8 cellular contexts compared by ENCODE assay signal in the genomic region with DNA sequence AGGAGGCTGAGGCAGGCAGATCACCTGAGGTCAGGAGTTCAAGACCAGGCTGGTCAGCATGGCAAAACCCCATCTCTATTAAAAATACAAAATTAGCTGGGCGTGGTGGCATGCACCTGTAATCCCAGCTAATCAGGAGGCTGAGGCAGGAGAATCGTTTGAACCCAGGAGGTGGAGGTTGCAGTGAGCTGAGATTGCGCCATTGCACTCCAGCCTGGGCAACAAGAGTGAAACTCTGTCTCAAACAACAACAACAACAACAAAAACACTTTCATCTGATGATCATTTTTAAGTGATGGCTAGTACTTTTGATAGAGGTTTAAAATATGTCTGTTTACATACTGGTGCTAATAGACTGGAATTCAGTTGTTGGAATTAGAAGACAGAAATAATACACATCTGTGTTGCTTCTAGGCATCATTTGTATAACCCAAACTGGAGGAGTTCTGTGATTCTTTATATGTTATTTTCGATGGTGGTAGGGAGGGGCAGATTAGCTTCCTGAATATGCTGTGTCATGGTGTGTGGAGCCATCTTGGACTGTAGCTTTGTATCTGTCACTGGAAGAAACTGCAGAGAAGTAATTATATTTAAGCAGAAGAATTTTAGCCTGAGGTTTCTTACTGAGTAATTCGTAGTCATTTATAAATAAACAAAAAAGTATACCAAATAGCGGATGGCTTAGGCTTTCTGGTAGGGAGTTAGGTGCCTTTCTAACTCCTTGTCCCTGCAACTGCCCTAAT. TPM values are rescaled to one million over a fixed set of nuclear protein-coding genes. Genes with fewer than 3 reads are reported as not detected.
DNase-seq lines count a peak whose midpoint lies in the region; ATAC-seq and TF ChIP-seq lines count a peak whose summit lies in the region.
"Not testable (repeated sequence)": the region's sequence is repeated elsewhere in the genome, so short reads cannot be mapped to it uniquely, and the experiment has no call there.

No MANE protein-coding gene starts in this region.

- peaks cover 37% of the 10 kb centered on the region for H3K36me3 Mint-ChIP-seq in activated CD4-positive, alpha-beta memory T cell treated with anti-CD3 and anti-CD28 coated beads, Interleukin-2, amount 10 ng/mL, durations not matched to agents 7 days and 5 days (ENCODE audit: low read depth)
- H3K36me3 Mint-ChIP-seq in memory B cell = not testable (repeated sequence)

- not testable (repeated sequence) for BruUV-seq in HCT116 (replicated peaks; lab: Mats Ljungman, UMichigan)

- H3F3A ChIP-seq in smooth muscle cell (ENCODE audit: low read depth) = not testable (repeated sequence)

- TF ChIP-seq RAD21 in HCT116 (IDR thresholded peaks at IDR 0.05; ENCODE audit: low read depth) = not testable (repeated sequence)

- H3K79me2 ChIP-seq in HCT116 (ENCODE audit: insufficient read depth, low read length) (peaks cover 100% of the 10 kb centered on the region), OCI-LY3 (ENCODE audit: low read length) (peaks cover 99% of the 10 kb centered on the region), smooth muscle cell (ENCODE audit: low read depth) (peaks cover 99% of the 10 kb centered on the region)

- not testable (repeated sequence) for H3K4me2 ChIP-seq in HCT116 (ENCODE audit: low read length); OCI-LY3 (ENCODE audit: low read length)
- H3K4me2 ChIP-seq in smooth muscle cell = peak overlapping the region; percentile 20

- not testable (repeated sequence) for H3K9me2 ChIP-seq in HCT116 (ENCODE audit: insufficient read depth)

- not testable (repeated sequence) for H3K9ac ChIP-seq in HCT116 (ENCODE audit: low read length); OCI-LY3 (ENCODE audit: low read length); smooth muscle cell (ENCODE audit: low read depth)

- H4K20me1 ChIP-seq in HCT116 (ENCODE audit: insufficient read depth) (peaks cover 12% of the 10 kb centered on the region; the same call in 1 of the 2 replicates), smooth muscle cell (ENCODE audit: low read depth) (peaks cover 34% of the 10 kb centered on the region)
- H4K20me1 ChIP-seq in OCI-LY3 (ENCODE audit: insufficient read depth, low read length) = not testable (repeated sequence)

- not testable (repeated sequence) for H3K9me3 Mint-ChIP-seq in activated CD4-positive, alpha-beta memory T cell treated with anti-CD3 and anti-CD28 coated beads, Interleukin-2, amount 10 ng/mL, durations not matched to agents 7 days and 5 days; memory B cell

- H3K27me3 Mint-ChIP-seq in activated CD4-positive, alpha-beta memory T cell treated with anti-CD3 and anti-CD28 coated beads, Interleukin-2, amount 10 ng/mL, durations not matched to agents 7 days and 5 days; memory B cell: not testable (repeated sequence)

- H2AFZ ChIP-seq in HCT116 (ENCODE audit: low read depth, low read length, poor library complexity, severe bottlenecking); OCI-LY3 (ENCODE audit: low read depth, low read length); smooth muscle cell (ENCODE audit: low read depth): not testable (repeated sequence)

- H3K4me1 Mint-ChIP-seq in activated CD4-positive, alpha-beta memory T cell treated with anti-CD3 and anti-CD28 coated beads, Interleukin-2, amount 10 ng/mL, durations not matched to agents 7 days and 5 days = peaks cover 31% of the 10 kb centered on the region
- H3K4me1 Mint-ChIP-seq in memory B cell = peaks cover 16% of the 10 kb centered on the region

- ATAC-seq in HCT116 = 0 out of 2 replicates have a peak, but pooled peaks have one; percentile 42
- peak; percentile 43 for ATAC-seq in memory B cell (ENCODE audit: low read depth)

- H3K27ac ChIP-seq in HCT116 (ENCODE audit: low read depth, low read length) (peak overlapping the region; percentile 29; the same call in 1 of the 2 replicates), OCI-LY3 (ENCODE audit: low read length) (0 out of 2 replicates have a peak overlapping the region, but pooled peaks have one; percentile 11), smooth muscle cell (ENCODE audit: low read depth) (peak overlapping the region; percentile 63)

- not testable (repeated sequence) for H3K4me3 Mint-ChIP-seq in activated CD4-positive, alpha-beta memory T cell treated with anti-CD3 and anti-CD28 coated beads, Interleukin-2, amount 10 ng/mL, durations not matched to agents 7 days and 5 days; memory B cell

- TF ChIP-seq CTCF in HCT116 (IDR thresholded peaks at IDR 0.05 in 2 of 3, conservative IDR thresholded peaks at IDR 0.05 in 1 of 3; ENCODE audit: borderline replicate concordance in 1 of 3, insufficient read depth in 1 of 3, low read depth in 2 of 3, low read length in 2 of 3); OCI-LY3 (IDR thresholded peaks at IDR 0.05; ENCODE audit: low read depth, low read length); cardiac fibroblast (IDR thresholded peaks at IDR 0.05; ENCODE audit: low read depth, low read length); smooth muscle cell (IDR thresholded peaks at IDR 0.05; ENCODE audit: borderline replicate concordance, insufficient read depth, poor library complexity, severe bottlenecking): not testable (repeated sequence)

- H3K27me3 ChIP-seq in HCT116 (ENCODE audit: insufficient read depth, low read length); OCI-LY3 (ENCODE audit: low read depth, low read length); smooth muscle cell (ENCODE audit: low read depth): not testable (repeated sequence)

- H3K36me3 ChIP-seq in HCT116 (ENCODE audit: control insufficient read depth in 1 of 2, insufficient read depth in 2 of 2, low read length in 2 of 2); OCI-LY3 (replicated peaks; ENCODE audit: low read depth, low read length); smooth muscle cell (ENCODE audit: low read depth): not testable (repeated sequence)

- POLR2A ChIA-PET in HCT116 (lab: Charles Lee) = interaction anchor here (0.5 kb wide), 1 partner anchor 33 kb away, joined by 3 read pairs; no protein-coding TSS in a partner anchor
- POLR2A ChIA-PET in activated CD4-positive, alpha-beta memory T cell treated with anti-CD3 and anti-CD28 coated beads, Interleukin-2, amount 10 ng/mL, durations not matched to agents 7 days and 5 days (lab: Charles Lee) = interaction anchor here (1.6 kb wide), 1 partner anchor 45 kb away, joined by 4 read pairs; a partner anchor contains a TSS

- intact Hi-C loops in HCT116 (cut with micrococcal nuclease) = not testable (repeated sequence)

- CTCF ChIA-PET in HCT116 (lab: Charles Lee) = not testable (repeated sequence)
- CTCF ChIA-PET in activated CD4-positive, alpha-beta memory T cell treated with anti-CD3 and anti-CD28 coated beads, Interleukin-2, amount 10 ng/mL, durations not matched to agents 7 days and 5 days (lab: Charles Lee) = interaction anchor here (1.5 kb wide), 1 partner anchor 101 kb away, joined by 3 read pairs; no protein-coding TSS in a partner anchor

- H3K9me3 ChIP-seq in HCT116 (ENCODE audit: control insufficient read depth in 1 of 2, insufficient read depth in 1 of 2, low read depth in 1 of 2, low read length in 2 of 2); OCI-LY3 (ENCODE audit: insufficient read depth, low read length); smooth muscle cell (replicated peaks; ENCODE audit: low read depth): not testable (repeated sequence)

- H3K27ac Mint-ChIP-seq in activated CD4-positive, alpha-beta memory T cell treated with anti-CD3 and anti-CD28 coated beads, Interleukin-2, amount 10 ng/mL, durations not matched to agents 7 days and 5 days = peak overlapping the region; percentile 70
- not testable (repeated sequence) for H3K27ac Mint-ChIP-seq in memory B cell

- WGBS in smooth muscle cell (ENCODE audit: low lambda C conversion rate) = 77% methylated on average over 6 of the region's 6 CpGs

- DNase-seq in AG08395 (ENCODE audit: low spot score) = peak; percentile 25
- DNase-seq in HCT116 (ENCODE audit: low read depth, low spot score); activated CD4-positive, alpha-beta memory T cell treated with anti-CD3 and anti-CD28 coated beads, Interleukin-2, amount 10 ng/mL, durations not matched to agents 7 days and 5 days; memory B cell (ENCODE audit: low spot score in 2 of 2); smooth muscle cell (lab: John Stamatoyannopoulos, UW; ENCODE audit: unreplicated experiment): not testable (repeated sequence)
- peak; percentile 36 to 61 for DNase-seq in cardiac fibroblast (ENCODE audit: low read depth in 2 of 2)
- peak; percentile 43 for DNase-seq in fibroblast of the conjunctiva (ENCODE audit: low read depth)

- peaks cover 4 to 16% of the 10 kb centered on the region in 2 experiments; a peak in 3 of 4 replicates for H3K4me1 ChIP-seq in HCT116 (ENCODE audit: control insufficient read depth in 1 of 2, insufficient read depth in 2 of 2, low read length in 2 of 2)
- not testable (repeated sequence) for H3K4me1 ChIP-seq in OCI-LY3 (ENCODE audit: low read length); smooth muscle cell (ENCODE audit: low read depth)

- TF ChIP-seq POLR2A in HCT116 (IDR thresholded peaks at IDR 0.05; ENCODE audit: borderline replicate concordance, extremely low read depth, insufficient read depth, insufficient read length) = not testable (repeated sequence)

- RAD21 ChIA-PET in HCT116 (lab: Charles Lee; ENCODE audit: low non-redundant PET in 1 of 2, low total read pairs in 2 of 2, uncharacterized antibody in 2 of 2, unreplicated experiment in 2 of 2) = interaction anchor here in 1 of 2 experiments (1.6 kb wide), 1 partner anchor 78 kb away, joined by 5 read pairs; no protein-coding TSS in a partner anchor

- H3K4me3 ChIP-seq in HCT116 (replicated peaks in 1 of 2; ENCODE audit: low read depth in 1 of 2, low read length in 2 of 2); OCI-LY3 (ENCODE audit: low read length); cardiac fibroblast (replicated peaks in 1 of 2; ENCODE audit: low read depth in 2 of 2, low read length in 2 of 2); smooth muscle cell: not testable (repeated sequence)

TF ChIP-seq in HCT116, 20 proteins besides CTCF, POLR2A, EP300 and RAD21:
- TF ChIP-seq YY1 (IDR thresholded peaks at IDR 0.05; ENCODE audit: extremely low read depth, insufficient replicate concordance, low read depth, low read length) = peak; percentile 17

RNA-seq across cellular contexts. Expression of a gene that starts 45.5 kb away (rescaled TPM):
- total RNA-seq in HCT116 (2021; ENCODE audit: unreplicated experiment) (58.6 TPM), smooth muscle cell (24.9 and 28.7 TPM in 2 replicates)
- polyA plus RNA-seq in HCT116 (2012) = 48.1 and 55.9 TPM in 2 replicates
- 10 to 100 TPM; 52.1 to 52.5 TPM for total RNA-seq in activated CD4-positive, alpha-beta memory T cell treated with anti-CD3 and anti-CD28 coated beads, Interleukin-2, amount 10 ng/mL, durations not matched to agents 7 days and 5 days
- polyA plus RNA-seq in smooth muscle cell = 10.6 and 20.0 TPM in 2 replicates

Comparison
In these comparisons a context has a peak if more than half of its experiments do, and no peak if none do; other contexts are left out.
1. H3K27ac ChIP-seq: peak in every context shown above with its lines; median percentile 63 in smooth muscle cell; 29 in HCT116; 11 in OCI-LY3.